23 cellular contexts compared by ENCODE assay signal in genomic region chr18:55983433-55983832, GRCh38.
DNase-seq lines count a peak whose midpoint lies in the region; ATAC-seq, FAIRE-seq and TF ChIP-seq lines count a peak whose summit lies in the region.
"Had no signal": no experiment of that assay in that cellular context is flagged by ENCODE, and none has a peak within 500 bp of the region (broad histone marks: within the 10 kb centered on the region; RNA-seq: fewer than 3 reads in every experiment).

No MANE protein-coding gene starts in this region.

- H4K20me1 ChIP-seq in IMR-90 (ENCODE audit: insufficient read depth, low read length), result no peaks in the 10 kb centered on the region
- H4K20me1 ChIP-seq in endothelial cell of umbilical vein (replicated peaks; ENCODE audit: control insufficient read depth, extremely low read depth, insufficient read depth, low read length), result no peaks in the 10 kb centered on the region
- H4K20me1 ChIP-seq in osteoblast (ENCODE audit: insufficient read depth, low read length), result no peaks in the 10 kb centered on the region

- no peak overlapping the region for H3K56ac ChIP-seq in IMR-90 (ENCODE audit: extremely low read depth, insufficient read depth, low read length)

- no peak overlapping the region for H3K18ac ChIP-seq in IMR-90 (ENCODE audit: low read depth, low read length)

- peak overlapping the region; percentile 59 for H2BK120ac ChIP-seq in IMR-90 (ENCODE audit: low read depth, low read length)

- no peak overlapping the region for H2AK9ac ChIP-seq in IMR-90 (replicated peaks; ENCODE audit: low read depth, low read length, poor library complexity)

- intact Hi-C loops in IMR-90 (cut with micrococcal nuclease), result no loop called here
- intact Hi-C loops in endothelial cell of umbilical vein (cut with micrococcal nuclease), result loop anchor here (10.0 kb wide), 3 partner anchors 119 to 659 kb away; no protein-coding TSS in a partner anchor
- intact Hi-C loops in activated CD8-positive, alpha-beta T cell treated with anti-CD3 and anti-CD28 coated beads for 36 hours (cut with micrococcal nuclease), result no loop called here

- POLR2A ChIA-PET in IMR-90 (lab: Charles Lee; ENCODE audit: unreplicated experiment), result no interaction called here
- POLR2A ChIA-PET in endothelial cell of umbilical vein (lab: Charles Lee), result no interaction called here
- POLR2A ChIA-PET in activated CD8-positive, alpha-beta T cell treated with anti-CD3 and anti-CD28 coated beads for 36 hours (lab: Charles Lee), result no interaction called here

- no peak overlapping the region for H3K4me3 Mint-ChIP-seq in activated CD8-positive, alpha-beta T cell treated with anti-CD3 and anti-CD28 coated beads for 36 hours
- H3K4me3 Mint-ChIP-seq: mesothelial cell of epicardium; natural killer cell treated with Interleukin-12 subunit alpha and Interleukin-12 subunit beta and Interleukin-15 and Interleukin-18, amount 100 ng/mL, for 72 hours had no signal

- H3K9me1 ChIP-seq in IMR-90 (ENCODE audit: insufficient read depth, low read length) (no peaks in the 10 kb centered on the region), endothelial cell of umbilical vein (replicated peaks; ENCODE audit: control insufficient read depth, extremely low read depth, insufficient read depth, low read length) (no peaks in the 10 kb centered on the region)

- no peak overlapping the region for H3K23ac ChIP-seq in IMR-90 (ENCODE audit: low read depth, low read length)

- no peak for TF ChIP-seq RAD21 in IMR-90 (IDR thresholded peaks at IDR 0.05; ENCODE audit: low read length)

- H4K5ac ChIP-seq in IMR-90 (ENCODE audit: low read depth, low read length), result no peak overlapping the region

- no peak overlapping the region for H4K91ac ChIP-seq in IMR-90 (ENCODE audit: insufficient read depth, low read depth, low read length)

- TF ChIP-seq CTCF in IMR-90 (conservative IDR thresholded peaks at IDR 0.05; ENCODE audit: low read depth, low read length) (no peak), endothelial cell of umbilical vein (IDR thresholded peaks at IDR 0.05; ENCODE audit: extremely low read depth in 1 of 2, insufficient read depth in 1 of 2, low read depth in 1 of 2, low read length in 2 of 2) (no peak), osteoblast (IDR thresholded peaks at IDR 0.05; ENCODE audit: extremely low read depth, low read depth, low read length) (no peak)
- TF ChIP-seq CTCF in activated CD8-positive, alpha-beta T cell treated with anti-CD3 and anti-CD28 coated beads for 36 hours (IDR thresholded peaks at IDR 0.05), result no peak

- in situ Hi-C loops in IMR-90 (cut with MboI; ENCODE audit: low sequenced_read_pairs), result no loop called here

- no peak overlapping the region for H3K4ac ChIP-seq in IMR-90 (ENCODE audit: low read depth, low read length)

- H3K4me1 Mint-ChIP-seq in activated CD8-positive, alpha-beta T cell treated with anti-CD3 and anti-CD28 coated beads for 36 hours (ENCODE audit: low read depth), result no peaks in the 10 kb centered on the region

- dilution Hi-C loops in IMR-90 (cut with HindIII; ENCODE audit: low sequenced_read_pairs, unreplicated experiment), result no loop called here
- dilution Hi-C loops in endothelial cell of umbilical vein (cut with MboI; ENCODE audit: extremely low pct_ligation_motif_present, low sequenced_read_pairs), result no loop called here

- H3K4me2 ChIP-seq in IMR-90 (ENCODE audit: low read depth, low read length) (no peak overlapping the region), endothelial cell of umbilical vein (ENCODE audit: insufficient read depth, low read length) (no peak overlapping the region), osteoblast (ENCODE audit: insufficient read depth, low read length) (no peak overlapping the region)

- no peaks in the 10 kb centered on the region for H3K36me3 Mint-ChIP-seq in activated CD8-positive, alpha-beta T cell treated with anti-CD3 and anti-CD28 coated beads for 36 hours (ENCODE audit: low read depth)
- H3K36me3 Mint-ChIP-seq: natural killer cell treated with Interleukin-12 subunit alpha and Interleukin-12 subunit beta and Interleukin-15 and Interleukin-18, amount 100 ng/mL, for 72 hours had no signal

- no TSS peak for BruUV-seq in IMR-90 (replicated peaks; lab: Mats Ljungman, UMichigan)
- BruUV-seq in endothelial cell of umbilical vein (replicated peaks; lab: Mats Ljungman, UMichigan), result TSS peak; percentile 98

- DNase-seq in AG20443 (ENCODE audit: low spot score), result peak; percentile 61
- peak; percentile 15 for DNase-seq in IMR-90
- peak; percentile 33 for DNase-seq in endothelial cell of umbilical vein (ENCODE audit: low read depth, low spot score)
- DNase-seq in osteoblast (ENCODE audit: insufficient read length, low spot score, missing footprints), result peak; percentile 14
- no peak for DNase-seq in activated CD8-positive, alpha-beta T cell treated with anti-CD3 and anti-CD28 coated beads for 36 hours
- no peak for DNase-seq in NCI-H187 (lab: John Stamatoyannopoulos, UW)
- DNase-seq in SKM-1 treated with dmso at 0.1 percent for 144 hours (lab: John Stamatoyannopoulos, UW; ENCODE audit: unreplicated experiment), result no peak
- DNase-seq: ACHN; activated CD4-positive, alpha-beta T cell treated with anti-CD3 and anti-CD28 coated beads for 1 hour; DMS 273 treated with DMSO at 0.1 percent for 48 hours; left colon; NCI-H187 treated with DMSO at 0.1 percent for 48 hours; NCI-H748 treated with DMSO at 0.1 percent for 48 hours; stimulated activated CD4-positive, alpha-beta T cell treated with anti-CD3 and anti-CD28 coated beads, Interleukin-4, amount 100 ng/mL, for 1 hour; stimulated activated naive CD4-positive, alpha-beta T cell; T-helper 1 cell; testis had no signal

- no CpG with 5 or more reads among the region's 1 CpG for WGBS in IMR-90 (ENCODE audit: extremely low coverage in 2 of 2, insufficient read length in 1 of 2), 2 experiments

- H2BK20ac ChIP-seq in IMR-90 (ENCODE audit: low read depth, low read length), result peak overlapping the region; percentile 73; the same call in 1 of the 2 replicates

- peak overlapping the region; percentile 72 for H2AFZ ChIP-seq in IMR-90 (replicated peaks; ENCODE audit: low read length, poor library complexity)
- peak overlapping the region; percentile 23 for H2AFZ ChIP-seq in endothelial cell of umbilical vein (ENCODE audit: low read depth, low read length)
- H2AFZ ChIP-seq in osteoblast (ENCODE audit: low read length), result peak overlapping the region; percentile 49

- no peak overlapping the region for H3K9ac ChIP-seq in IMR-90 (ENCODE audit: low read depth, low read length)
- no peak overlapping the region for H3K9ac ChIP-seq in endothelial cell of umbilical vein (replicated peaks; ENCODE audit: extremely low read depth, insufficient read depth, low read length)

- ATAC-seq in IMR-90 (ENCODE audit: low read depth) (no peak), GM19455 (IDR thresholded peaks at IDR 0.05; ENCODE audit: unreplicated experiment) (no peak)
- no peak for ATAC-seq in activated CD8-positive, alpha-beta T cell treated with anti-CD3 and anti-CD28 coated beads for 36 hours
- ATAC-seq: activated naive CD4-positive, alpha-beta T cell treated with anti-CD3 and anti-CD28 coated beads, Interleukin-2, amount 50 U/mL, for 72 hours; left colon; natural killer cell treated with Interleukin-12 subunit alpha and Interleukin-12 subunit beta and Interleukin-15 and Interleukin-18, amount 100 ng/mL, for 72 hours had no signal

- TF ChIP-seq POLR2A in IMR-90 (IDR thresholded peaks at IDR 0.05; ENCODE audit: low read depth, low read length), result no peak
- no peak for TF ChIP-seq POLR2A in endothelial cell of umbilical vein (IDR thresholded peaks at IDR 0.05; ENCODE audit: low read depth, low read length)

- no peak overlapping the region for H3K27ac ChIP-seq in IMR-90 (ENCODE audit: insufficient read depth, low read length)
- peak overlapping the region; percentile 1 for H3K27ac ChIP-seq in endothelial cell of umbilical vein (ENCODE audit: insufficient read depth, low read depth, low read length)
- no peak overlapping the region for H3K27ac ChIP-seq in osteoblast (ENCODE audit: low read depth, low read length)
- H3K27ac ChIP-seq: ascending aorta, prostate gland, testis had no signal

- no peaks in the 10 kb centered on the region for H3K79me1 ChIP-seq in IMR-90 (ENCODE audit: low read depth in 1 of 2, low read length in 2 of 2)

- no peak overlapping the region for H2BK15ac ChIP-seq in IMR-90 (ENCODE audit: low read depth, low read length)

- H3K9me3 ChIP-seq in IMR-90 (ENCODE audit: control insufficient read depth, insufficient read depth, low read length) (peaks cover 2% of the 10 kb centered on the region; the same call in 1 of the 2 replicates), endothelial cell of umbilical vein (replicated peaks; ENCODE audit: control insufficient read depth, insufficient read depth, low read length) (peaks cover 2% of the 10 kb centered on the region), osteoblast (ENCODE audit: low read depth, low read length) (no peaks in the 10 kb centered on the region)
- H3K9me3 ChIP-seq: prostate gland, testis had no signal

- H2AK5ac ChIP-seq in IMR-90 (ENCODE audit: low read depth, low read length), result no peak overlapping the region

- H3K36me3 ChIP-seq in IMR-90 (ENCODE audit: control insufficient read depth, insufficient read depth, low read length) (no peaks in the 10 kb centered on the region), endothelial cell of umbilical vein (ENCODE audit: control insufficient read depth in 2 of 2, extremely low read depth in 1 of 2, insufficient read depth in 2 of 2, low read length in 2 of 2) (no peaks in the 10 kb centered on the region), osteoblast (ENCODE audit: insufficient read depth, low read length) (no peaks in the 10 kb centered on the region)
- H3K36me3 ChIP-seq: ascending aorta, prostate gland had no signal

- no peak for FAIRE-seq in endothelial cell of umbilical vein (lab: Jason Lieb, UNC)

- peak overlapping the region; percentile 66; the same call in 1 of the 2 replicates for H3K14ac ChIP-seq in IMR-90 (replicated peaks; ENCODE audit: low read depth, low read length)

- CTCF ChIA-PET in IMR-90 (lab: Yijun Ruan, JAX) (no interaction called here), endothelial cell of umbilical vein (lab: Charles Lee) (interaction anchor here (0.8 to 1.5 kb wide), 3 partner anchors 10 to 18 kb away, joined by 3 to 4 read pairs (median 3); no protein-coding TSS in a partner anchor)
- CTCF ChIA-PET in activated CD8-positive, alpha-beta T cell treated with anti-CD3 and anti-CD28 coated beads for 36 hours (lab: Charles Lee), result no interaction called here

- H3K27me3 ChIP-seq in IMR-90 (ENCODE audit: control insufficient read depth, insufficient read depth, low read length), result no peaks in the 10 kb centered on the region
- no peaks in the 10 kb centered on the region for H3K27me3 ChIP-seq in endothelial cell of umbilical vein (ENCODE audit: control insufficient read depth in 2 of 2, insufficient read depth in 2 of 2, low read length in 2 of 2)
- H3K27me3 ChIP-seq in osteoblast (ENCODE audit: insufficient read depth, low read length), result no peaks in the 10 kb centered on the region
- H3K27me3 ChIP-seq: ascending aorta, testis had no signal

- H3K79me2 ChIP-seq in endothelial cell of umbilical vein (ENCODE audit: control insufficient read depth, insufficient read depth, low read length) (no peaks in the 10 kb centered on the region), osteoblast (ENCODE audit: insufficient read depth, low read length) (no peaks in the 10 kb centered on the region)

- H3K27me3 Mint-ChIP-seq in activated CD8-positive, alpha-beta T cell treated with anti-CD3 and anti-CD28 coated beads for 36 hours, result no peaks in the 10 kb centered on the region
- H3K27me3 Mint-ChIP-seq: natural killer cell treated with Interleukin-12 subunit alpha and Interleukin-12 subunit beta and Interleukin-15 and Interleukin-18, amount 100 ng/mL, for 72 hours had no signal

- H3K27ac Mint-ChIP-seq in activated CD8-positive, alpha-beta T cell treated with anti-CD3 and anti-CD28 coated beads for 36 hours, result no peak overlapping the region
- H3K27ac Mint-ChIP-seq: activated naive CD4-positive, alpha-beta T cell treated with anti-CD3 and anti-CD28 coated beads, Interleukin-2, amount 50 U/mL, for 72 hours; mesothelial cell of epicardium; natural killer cell treated with Interleukin-12 subunit alpha and Interleukin-12 subunit beta and Interleukin-15 and Interleukin-18, amount 100 ng/mL, for 72 hours had no signal

- H3K4me3 ChIP-seq in IMR-90 (ENCODE audit: insufficient read depth, low read depth, low read length) (no peak overlapping the region), endothelial cell of umbilical vein (replicated peaks in 1 of 3; ENCODE audit: insufficient read depth in 1 of 3, low read depth in 1 of 3, low read length in 3 of 3) (no peak overlapping the region), osteoblast (ENCODE audit: insufficient read depth, low read length) (no peak overlapping the region)
- H3K4me3 ChIP-seq: ascending aorta, prostate gland, testis had no signal

- H2BK5ac ChIP-seq in IMR-90 (ENCODE audit: low read depth, low read length, poor library complexity, severe bottlenecking), result no peak overlapping the region

- H4K8ac ChIP-seq in IMR-90 (ENCODE audit: low read depth in 2 of 2, low read length in 2 of 2), result peak overlapping the region in 1 of 2 experiments; percentile 56; a peak in 1 of 4 replicates

- H3K9me3 Mint-ChIP-seq in activated CD8-positive, alpha-beta T cell treated with anti-CD3 and anti-CD28 coated beads for 36 hours, result peaks cover 20% of the 10 kb centered on the region

- H3K4me1 ChIP-seq in IMR-90 (ENCODE audit: control insufficient read depth, insufficient read depth, low read length) (0 out of 2 replicates have a peak, but pooled peaks cover 2% of the 10 kb centered on the region), endothelial cell of umbilical vein (ENCODE audit: control insufficient read depth, extremely low read depth, insufficient read depth, low read length) (peaks cover 11% of the 10 kb centered on the region), osteoblast (ENCODE audit: insufficient read depth, low read length) (no peaks in the 10 kb centered on the region)
- H3K4me1 ChIP-seq: ascending aorta, prostate gland, testis had no signal

Comparison
In these comparisons a context has a peak if more than half of its experiments do, and no peak if none do; other contexts are left out.
1. DNase-seq: peak in AG20443 (single experiment), IMR-90 (single experiment), endothelial cell of umbilical vein (single experiment) and osteoblast (single experiment); none in activated CD8-positive, alpha-beta T cell treated with anti-CD3 and anti-CD28 coated beads for 36 hours (single experiment), NCI-H187 (0 of 2) and SKM-1 treated with dmso at 0.1 percent for 144 hours (single experiment).
2. Peak in every context shown above with its lines, with median percentiles within 50 percentile points of each other: H2AFZ ChIP-seq.